ENCODE assay signal across 11 cellular contexts in genomic region chr5:36722913-36723312, GRCh38.
DNase-seq lines count a peak whose midpoint lies in the region; ATAC-seq and TF ChIP-seq lines count a peak whose summit lies in the region.
"Had no signal": no experiment of that assay in that cellular context is flagged by ENCODE, and none has a peak within 500 bp of the region (broad histone marks: within the 10 kb centered on the region; RNA-seq: fewer than 3 reads in every experiment).

No MANE protein-coding gene starts in this region.

- H3K4me3 ChIP-seq in CD4-positive, CD25-positive, alpha-beta regulatory T cell (ENCODE audit: low read depth, low read length) = peak overlapping the region; percentile 54
- H3K4me3 ChIP-seq in choroid plexus epithelial cell (ENCODE audit: low read depth, low read length) = no peak overlapping the region

- peak in 1 of 2 donors; percentile 17 for ATAC-seq in CD4-positive, CD25-positive, alpha-beta regulatory T cell (ENCODE audit: low read depth in 2 of 2)
- ATAC-seq in GM18858 (IDR thresholded peaks at IDR 0.05; ENCODE audit: unreplicated experiment) = peak; percentile 26
- peak; percentile 23 for ATAC-seq in HG03457 (IDR thresholded peaks at IDR 0.05; ENCODE audit: unreplicated experiment)
- ATAC-seq in CD4-positive, alpha-beta T cell (ENCODE audit: poor library complexity) = no peak
- ATAC-seq: left cardiac atrium, right cardiac atrium had no signal

- H3K9me3 Mint-ChIP-seq in CD4-positive, CD25-positive, alpha-beta regulatory T cell = peaks cover 0 to 6% (median 0%) of the 10 kb centered on the region in 7 donors
- no peaks in the 10 kb centered on the region for H3K9me3 Mint-ChIP-seq in CD4-positive, alpha-beta T cell

- no peaks in the 10 kb centered on the region for H3K4me1 ChIP-seq in CD4-positive, CD25-positive, alpha-beta regulatory T cell (ENCODE audit: control insufficient read depth, insufficient read depth, low read length, poor library complexity, severe bottlenecking)

- CTCF ChIA-PET in CD4-positive, alpha-beta T cell (lab: Charles Lee) = no interaction called here

- H3K27me3 Mint-ChIP-seq in CD4-positive, CD25-positive, alpha-beta regulatory T cell = peaks cover 21% of the 10 kb centered on the region
- no peaks in the 10 kb centered on the region for H3K27me3 Mint-ChIP-seq in CD4-positive, alpha-beta T cell

- peak overlapping the region in 3 of 4 donors; percentile 25 to 66 (median 31) for H3K4me3 Mint-ChIP-seq in CD4-positive, CD25-positive, alpha-beta regulatory T cell
- H3K4me3 Mint-ChIP-seq in CD4-positive, alpha-beta T cell = no peak overlapping the region

- POLR2A ChIA-PET in CD4-positive, alpha-beta T cell (lab: Charles Lee) = no interaction called here

- H3K4me1 Mint-ChIP-seq in CD4-positive, CD25-positive, alpha-beta regulatory T cell = peaks cover 12 to 35% (median 21%) of the 10 kb centered on the region in 4 donors
- peaks cover 13% of the 10 kb centered on the region for H3K4me1 Mint-ChIP-seq in CD4-positive, alpha-beta T cell (ENCODE audit: low read depth)

- no peak for TF ChIP-seq CTCF in choroid plexus epithelial cell (conservative IDR thresholded peaks at IDR 0.05; ENCODE audit: low read depth, low read length)
- no peak for TF ChIP-seq CTCF in CD4-positive, alpha-beta T cell (IDR thresholded peaks at IDR 0.05)

- no peaks in the 10 kb centered on the region for H3K36me3 ChIP-seq in CD4-positive, CD25-positive, alpha-beta regulatory T cell (ENCODE audit: control insufficient read depth, insufficient read depth, low read length)

- H3K27ac Mint-ChIP-seq in CD4-positive, CD25-positive, alpha-beta regulatory T cell = peak overlapping the region in 2 of 3 donors; percentile 10 to 87
- H3K27ac Mint-ChIP-seq in CD4-positive, alpha-beta T cell = no peak overlapping the region

- no peaks in the 10 kb centered on the region for H3K36me3 Mint-ChIP-seq in CD4-positive, CD25-positive, alpha-beta regulatory T cell
- no peaks in the 10 kb centered on the region for H3K36me3 Mint-ChIP-seq in CD4-positive, alpha-beta T cell (ENCODE audit: low read depth)

- H3K27ac ChIP-seq in CD4-positive, CD25-positive, alpha-beta regulatory T cell (ENCODE audit: insufficient read depth, low read length, poor library complexity, severe bottlenecking) = no peak overlapping the region
- H3K27ac ChIP-seq in CD4-positive, alpha-beta T cell (ENCODE audit: low read depth, low read length) = no peak overlapping the region

- H3K27me3 ChIP-seq in CD4-positive, CD25-positive, alpha-beta regulatory T cell (ENCODE audit: control insufficient read depth, insufficient read depth, low read length) = peaks cover 2% of the 10 kb centered on the region
- H3K27me3 ChIP-seq in CD4-positive, alpha-beta T cell (ENCODE audit: control insufficient read depth, insufficient read depth, low read length) = no peaks in the 10 kb centered on the region

- peak in 1 of 3 donors; percentile 26 for DNase-seq in CD4-positive, CD25-positive, alpha-beta regulatory T cell
- DNase-seq in choroid plexus epithelial cell (ENCODE audit: low read depth) (peak; percentile 25), NCI-H69 (lab: John Stamatoyannopoulos, UW) (no peak), LoVo (ENCODE audit: low spot score) (no peak)
- no peak for DNase-seq in CD4-positive, alpha-beta T cell
- no peak for DNase-seq in stimulated activated naive CD4-positive, alpha-beta T cell (lab: John Stamatoyannopoulos, UW)
- DNase-seq: left cardiac atrium, NCI-H2081 treated with DMSO at 0.1 percent for 48 hours, right cardiac atrium had no signal

- intact Hi-C loops in CD4-positive, alpha-beta T cell (cut with DNase I, micrococcal nuclease) = no loop called here

- H3K9me3 ChIP-seq in CD4-positive, CD25-positive, alpha-beta regulatory T cell (ENCODE audit: control insufficient read depth in 2 of 2, low read length in 2 of 2) = no peaks in the 10 kb centered on the region
- no peaks in the 10 kb centered on the region for H3K9me3 ChIP-seq in CD4-positive, alpha-beta T cell (ENCODE audit: control insufficient read depth, low read length)
